Comparison of ENCODE assay signal across 22 cellular contexts in the genomic region with DNA sequence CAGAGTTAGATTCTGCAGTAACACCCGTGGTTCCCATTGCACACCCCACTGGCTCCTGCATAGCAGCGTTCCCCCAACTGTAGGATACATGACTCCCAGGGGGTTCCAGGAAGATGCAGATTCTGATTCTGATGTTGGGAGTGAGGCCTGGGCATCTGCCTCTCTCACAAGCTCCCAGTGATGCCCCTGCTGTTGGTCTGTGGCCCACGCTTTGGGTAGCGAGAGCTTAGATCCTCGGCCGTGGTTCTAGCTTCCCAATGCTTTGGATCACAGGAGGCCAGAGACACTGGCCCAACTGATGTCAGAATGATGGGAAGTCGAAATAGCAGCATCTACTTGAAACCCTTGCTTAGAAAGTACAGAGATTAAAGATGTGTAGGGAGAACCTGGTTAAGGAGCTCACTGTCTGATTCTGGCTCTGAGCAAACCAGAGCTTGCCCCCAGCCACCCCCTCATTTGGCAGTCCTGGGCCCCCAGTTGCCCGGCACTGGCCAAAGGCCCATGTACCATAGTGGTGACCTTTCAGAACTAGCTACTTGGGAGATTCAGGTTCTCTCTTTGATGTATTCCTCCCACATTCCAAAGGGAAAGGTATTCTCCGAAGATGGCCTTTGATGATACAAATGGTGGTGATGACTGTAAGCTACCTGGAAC.
"Had no signal": no experiment of that assay in that cellular context is flagged by ENCODE, and none has a peak within 500 bp of the region (broad histone marks: within the 10 kb centered on the region; RNA-seq: fewer than 3 reads in every experiment).

No MANE protein-coding gene starts in this region.

- H3K9me3 Mint-ChIP-seq: dendritic cell treated with granulocyte-macrophage colony-stimulating factor and Interleukin-4, amounts not matched to agents 40 ng/mL and 50 ng/mL, for 4 days; effector memory CD8-positive, alpha-beta T cell; immature natural killer cell; natural killer cell; neural crest cell had no signal

- H3K27me3 Mint-ChIP-seq: dendritic cell treated with granulocyte-macrophage colony-stimulating factor and Interleukin-4, amounts not matched to agents 40 ng/mL and 50 ng/mL, for 4 days; effector memory CD8-positive, alpha-beta T cell had no signal

- H3K4me3 Mint-ChIP-seq: dendritic cell treated with granulocyte-macrophage colony-stimulating factor and Interleukin-4, amounts not matched to agents 40 ng/mL and 50 ng/mL, for 4 days; effector memory CD8-positive, alpha-beta T cell; immature natural killer cell; natural killer cell; neural crest cell had no signal

- H3K36me3 Mint-ChIP-seq: natural killer cell had no signal

- H3K27ac Mint-ChIP-seq: dendritic cell treated with granulocyte-macrophage colony-stimulating factor and Interleukin-4, amounts not matched to agents 40 ng/mL and 50 ng/mL, for 4 days; natural killer cell had no signal

- ATAC-seq: effector memory CD8-positive, alpha-beta T cell; gastroesophageal sphincter; left cardiac atrium; natural killer cell; right cardiac atrium had no signal

- DNase-seq: effector memory CD8-positive, alpha-beta T cell; esophagus squamous epithelium; foreskin fibroblast; glutamatergic neuron; immature natural killer cell; kidney; left cardiac atrium; left ventricle myocardium inferior; mesendoderm; natural killer cell; ovary; small intestine; stimulated activated CD4-positive, alpha-beta T cell treated with anti-CD3 and anti-CD28 coated beads, Interleukin-12 subunit alpha, Interleukin-12 subunit beta, amount 100 ng/mL, for 4 hours; stimulated activated naive CD4-positive, alpha-beta T cell; stomach; substantia nigra; transverse colon had no signal

- FAIRE-seq: colon, kidney, small intestine had no signal
